Comparison of ENCODE assay signal across 10 cellular contexts in genomic region chr1:183873642-183874041, GRCh38.
DNase-seq lines count a peak whose midpoint lies in the region; ATAC-seq and TF ChIP-seq lines count a peak whose summit lies in the region.
"Had no signal": no experiment of that assay in that cellular context is flagged by ENCODE, and none has a peak within 500 bp of the region (broad histone marks: within the 10 kb centered on the region; RNA-seq: fewer than 3 reads in every experiment).

No MANE protein-coding gene starts in this region.

- H3K27me3 ChIP-seq in BLaER1 (no peaks in the 10 kb centered on the region), layer of hippocampus (ENCODE audit: control insufficient read depth, insufficient read depth, low read length) (no peaks in the 10 kb centered on the region)
- H3K27me3 ChIP-seq: tibial artery had no signal

- peak overlapping the region; percentile 12; the same call in 1 of the 2 replicates for H3K4me3 ChIP-seq in BLaER1
- H3K4me3 ChIP-seq: tibial artery had no signal

- peaks cover 15% of the 10 kb centered on the region; the same call in 1 of the 2 replicates for H3K36me3 ChIP-seq in BLaER1
- H3K36me3 ChIP-seq: tibial artery had no signal

- no peaks in the 10 kb centered on the region for H4K20me1 ChIP-seq in BLaER1

- peaks cover 97% of the 10 kb centered on the region for H3K4me1 ChIP-seq in BLaER1

- peak overlapping the region; percentile 96 for H3K27ac ChIP-seq in BLaER1
- peak overlapping the region; percentile 88 for H3K27ac ChIP-seq in layer of hippocampus (ENCODE audit: low read depth, low read length)

- ATAC-seq in GM19372 (IDR thresholded peaks at IDR 0.05; ENCODE audit: low read depth, unreplicated experiment) (peak; percentile 48), HG03108 (IDR thresholded peaks at IDR 0.05; ENCODE audit: unreplicated experiment) (no peak)

- peak overlapping the region; percentile 76 for H3K4me2 ChIP-seq in BLaER1

- DNase-seq in NCI-H128 (lab: John Stamatoyannopoulos, UW; ENCODE audit: unreplicated experiment) (no peak), NCI-H526 treated with DMSO at 0.1 percent for 48 hours (lab: John Stamatoyannopoulos, UW) (no peak), DMS153 (lab: John Stamatoyannopoulos, UW) (no peak)
- DNase-seq: amygdala, tibial artery had no signal

- no peaks in the 10 kb centered on the region for H3K9me3 ChIP-seq in BLaER1
- H3K9me3 ChIP-seq: tibial artery had no signal

- peak overlapping the region; percentile 79 for H3K9ac ChIP-seq in BLaER1

TF ChIP-seq in PFSK-1, 5 proteins besides CTCF, POLR2A, EP300 and RAD21:
- 0 out of 4 replicates have a peak, but pooled peaks of 1 of the 2 experiments have one; percentile 26 for TF ChIP-seq REST (IDR thresholded peaks at IDR 0.05; ENCODE audit: insufficient read depth in 1 of 2, low read depth in 2 of 2, low read length in 2 of 2)
- TF ChIP-seq SIN3A (IDR thresholded peaks at IDR 0.05; ENCODE audit: borderline replicate concordance, insufficient read depth, low read length), result peak; percentile 20; the same call in 1 of the 2 replicates
- TF ChIP-seq TAF1 (IDR thresholded peaks at IDR 0.05; ENCODE audit: borderline replicate concordance, insufficient read depth, low read length), result no peak
